Comparison of ENCODE assay signal across 39 cellular contexts in genomic region chr9:135190789-135191577, GRCh38.
"Had no signal": no experiment of that assay in that cellular context is flagged by ENCODE, and none has a peak within 500 bp of the region (broad histone marks: within the 10 kb centered on the region; RNA-seq: fewer than 3 reads in every experiment).

No MANE protein-coding gene starts in this region.

- DNase-seq: activated effector memory CD4-positive, alpha-beta T cell treated with anti-CD3 and anti-CD28 coated beads, Interleukin-2, amount 50 U/mL, for 16 hours; activated effector memory CD4-positive, alpha-beta T cell treated with Interleukin-2 at 50 U/mL for 16 hours; activated gamma-delta T cell; activated gamma-delta T cell treated with Interleukin-2 at 50 U/mL for 16 hours; activated naive CD4-positive, alpha-beta T cell; activated naive CD4-positive, alpha-beta T cell treated with anti-CD3 and anti-CD28 coated beads for 36 hours; activated naive CD4-positive, alpha-beta T cell treated with anti-CD3 and anti-CD28 coated beads, Interleukin-2, amount 10 ng/mL, durations not matched to agents 7 days and 5 days; activated naive CD4-positive, alpha-beta T cell treated with anti-CD3 and anti-CD28 coated beads, Interleukin-2, amount 50 U/mL, for 16 hours; activated naive CD4-positive, alpha-beta T cell treated with Interleukin-2 at 50 U/mL for 16 hours; activated naive CD8-positive, alpha-beta T cell treated with anti-CD3 and anti-CD28 coated beads for 36 hours; activated naive CD8-positive, alpha-beta T cell treated with anti-CD3 and anti-CD28 coated beads, Interleukin-2, amount 10 ng/mL, durations not matched to agents 7 days and 5 days; activated naive CD8-positive, alpha-beta T cell treated with anti-CD3 and anti-CD28 coated beads, Interleukin-2, amount 50 U/mL, for 24 hours; activated T-cell treated with anti-CD3 and anti-CD28 coated beads, Interleukin-2, amount 50 U/mL, for 24 hours; activated T-cell treated with anti-CD3 and anti-CD28 coated beads, Interleukin-2, amount 50 U/mL, for 4 hours; activated T-cell treated with anti-CD3 and anti-CD28 coated beads, Interleukin-2, amount 50 U/mL, for 48 hours; activated T-cell treated with anti-CD3 and anti-CD28 coated beads, Interleukin-2, amount 50 U/mL, for 72 hours; adrenal gland; amniotic stem cell; amygdala; anterior cingulate cortex; aorta; body of pancreas; brain microvascular endothelial cell; caudate nucleus; central memory CD4-positive, alpha-beta T cell; cerebellar nuclear complex had no signal

- H3K4me3 Mint-ChIP-seq: activated naive CD4-positive, alpha-beta T cell treated with anti-CD3 and anti-CD28 coated beads for 36 hours; activated naive CD4-positive, alpha-beta T cell treated with anti-CD3 and anti-CD28 coated beads, Interleukin-2, amount 10 ng/mL, durations not matched to agents 7 days and 5 days; activated naive CD4-positive, alpha-beta T cell treated with anti-CD3 and anti-CD28 coated beads, Interleukin-2, amount 50 U/mL, for 24 hours; activated naive CD8-positive, alpha-beta T cell; activated naive CD8-positive, alpha-beta T cell treated with anti-CD3 and anti-CD28 coated beads for 36 hours; activated naive CD8-positive, alpha-beta T cell treated with anti-CD3 and anti-CD28 coated beads, Interleukin-2, amount 10 ng/mL, durations not matched to agents 7 days and 5 days; activated naive CD8-positive, alpha-beta T cell treated with anti-CD3 and anti-CD28 coated beads, Interleukin-2, amount 50 U/mL, for 24 hours; activated T-cell treated with anti-CD3 and anti-CD28 coated beads, Interleukin-2, amount 50 U/mL, for 24 hours; activated T-cell treated with anti-CD3 and anti-CD28 coated beads, Interleukin-2, amount 50 U/mL, for 4 hours; activated T-cell treated with anti-CD3 and anti-CD28 coated beads, Interleukin-2, amount 50 U/mL, for 72 hours; activated T-helper 1 cell treated with anti-CD3 and anti-CD28 coated beads, Interleukin-12 subunit alpha, Interleukin-12 subunit beta, Interleukin-2, Interleukin-4 antibody, amounts not matched to agents 30 ng/mL and 10 ng/mL and 1 ng/mL, durations not matched to agents 14 hours and 24 hours and 36 hours; activated T-helper 17 cell treated with anti-CD3 and anti-CD28 coated beads, Interleukin-2, amount 50 U/mL, for 72 hours; brain; central memory CD8-positive, alpha-beta T cell had no signal

- FAIRE-seq: astrocyte, bronchial epithelial cell had no signal

- H3K9me3 ChIP-seq: adrenal gland, ascending aorta, body of pancreas, breast epithelium had no signal

- H3K36me3 Mint-ChIP-seq: activated naive CD4-positive, alpha-beta T cell treated with anti-CD3 and anti-CD28 coated beads, Interleukin-2, amount 10 ng/mL, durations not matched to agents 7 days and 5 days; activated naive CD4-positive, alpha-beta T cell treated with anti-CD3 and anti-CD28 coated beads, Interleukin-2, amount 50 U/mL, for 24 hours; activated naive CD4-positive, alpha-beta T cell treated with anti-CD3 and anti-CD28 coated beads, Interleukin-2, amount 50 U/mL, for 72 hours; activated naive CD8-positive, alpha-beta T cell; activated naive CD8-positive, alpha-beta T cell treated with anti-CD3 and anti-CD28 coated beads for 36 hours; activated naive CD8-positive, alpha-beta T cell treated with anti-CD3 and anti-CD28 coated beads, Interleukin-2, amount 10 ng/mL, durations not matched to agents 7 days and 5 days; brain had no signal

- ATAC-seq: activated naive CD4-positive, alpha-beta T cell treated with anti-CD3 and anti-CD28 coated beads, Interleukin-2, amount 50 U/mL, for 72 hours; activated T-cell treated with anti-CD3 and anti-CD28 coated beads, Interleukin-2, amount 50 U/mL, for 4 hours; activated T-cell treated with anti-CD3 and anti-CD28 coated beads, Interleukin-2, amount 50 U/mL, for 72 hours; activated T-helper 17 cell treated with anti-CD3 and anti-CD28 coated beads, Interleukin-2, amount 50 U/mL, for 72 hours; body of pancreas had no signal

- H3K27me3 ChIP-seq: ascending aorta, body of pancreas, brain microvascular endothelial cell, cardiac muscle cell had no signal

- H3K36me3 ChIP-seq: adrenal gland, ascending aorta, brain microvascular endothelial cell, breast epithelium, cardiac muscle cell had no signal

- H3K4me3 ChIP-seq: adrenal gland, ascending aorta, body of pancreas, breast epithelium, cardiac muscle cell had no signal

- H3K4me1 Mint-ChIP-seq: activated naive CD4-positive, alpha-beta T cell treated with anti-CD3 and anti-CD28 coated beads, Interleukin-2, amount 10 ng/mL, durations not matched to agents 7 days and 5 days; activated naive CD4-positive, alpha-beta T cell treated with anti-CD3 and anti-CD28 coated beads, Interleukin-2, amount 50 U/mL, for 24 hours; activated naive CD8-positive, alpha-beta T cell treated with anti-CD3 and anti-CD28 coated beads for 36 hours; activated naive CD8-positive, alpha-beta T cell treated with anti-CD3 and anti-CD28 coated beads, Interleukin-2, amount 10 ng/mL, durations not matched to agents 7 days and 5 days; activated naive CD8-positive, alpha-beta T cell treated with anti-CD3 and anti-CD28 coated beads, Interleukin-2, amount 50 U/mL, for 24 hours; activated T-helper 17 cell treated with anti-CD3 and anti-CD28 coated beads, Interleukin-2, amount 50 U/mL, for 72 hours; central memory CD8-positive, alpha-beta T cell had no signal

- H3K4me1 ChIP-seq: adrenal gland, ascending aorta, body of pancreas, breast epithelium had no signal

- H3K9me3 Mint-ChIP-seq: activated naive CD4-positive, alpha-beta T cell treated with anti-CD3 and anti-CD28 coated beads for 36 hours; activated naive CD4-positive, alpha-beta T cell treated with anti-CD3 and anti-CD28 coated beads, Interleukin-2, amount 10 ng/mL, durations not matched to agents 7 days and 5 days; activated naive CD4-positive, alpha-beta T cell treated with anti-CD3 and anti-CD28 coated beads, Interleukin-2, amount 50 U/mL, for 24 hours; activated naive CD4-positive, alpha-beta T cell treated with anti-CD3 and anti-CD28 coated beads, Interleukin-2, amount 50 U/mL, for 72 hours; activated naive CD8-positive, alpha-beta T cell treated with anti-CD3 and anti-CD28 coated beads for 36 hours; activated naive CD8-positive, alpha-beta T cell treated with anti-CD3 and anti-CD28 coated beads, Interleukin-2, amount 10 ng/mL, durations not matched to agents 7 days and 5 days; activated naive CD8-positive, alpha-beta T cell treated with anti-CD3 and anti-CD28 coated beads, Interleukin-2, amount 50 U/mL, for 24 hours; activated T-cell treated with anti-CD3 and anti-CD28 coated beads, Interleukin-2, amount 50 U/mL, for 24 hours; activated T-cell treated with anti-CD3 and anti-CD28 coated beads, Interleukin-2, amount 50 U/mL, for 4 hours; activated T-cell treated with anti-CD3 and anti-CD28 coated beads, Interleukin-2, amount 50 U/mL, for 72 hours; activated T-helper 1 cell treated with anti-CD3 and anti-CD28 coated beads, Interleukin-12 subunit alpha, Interleukin-12 subunit beta, Interleukin-2, Interleukin-4 antibody, amounts not matched to agents 30 ng/mL and 10 ng/mL and 1 ng/mL, durations not matched to agents 14 hours and 24 hours and 36 hours; activated T-helper 17 cell treated with anti-CD3 and anti-CD28 coated beads, Interleukin-2, amount 50 U/mL, for 72 hours; activated T-helper 2 cell treated with anti-CD3 and anti-CD28 coated beads, Interferon-gamma antibody, Interleukin-2, Interleukin-4, amounts not matched to agents 10 μg/mL and 5 μg/mL and 100 μg/mL, durations not matched to agents 14 hours and 24 hours and 36 hours; central memory CD8-positive, alpha-beta T cell had no signal

- H3K27ac Mint-ChIP-seq: activated naive CD4-positive, alpha-beta T cell treated with anti-CD3 and anti-CD28 coated beads for 36 hours; activated naive CD4-positive, alpha-beta T cell treated with anti-CD3 and anti-CD28 coated beads, Interleukin-2, amount 10 ng/mL, durations not matched to agents 7 days and 5 days; activated naive CD4-positive, alpha-beta T cell treated with anti-CD3 and anti-CD28 coated beads, Interleukin-2, amount 50 U/mL, for 24 hours; activated naive CD4-positive, alpha-beta T cell treated with anti-CD3 and anti-CD28 coated beads, Interleukin-2, amount 50 U/mL, for 72 hours; activated naive CD8-positive, alpha-beta T cell; activated naive CD8-positive, alpha-beta T cell treated with anti-CD3 and anti-CD28 coated beads for 36 hours; activated naive CD8-positive, alpha-beta T cell treated with anti-CD3 and anti-CD28 coated beads, Interleukin-2, amount 10 ng/mL, durations not matched to agents 7 days and 5 days; activated naive CD8-positive, alpha-beta T cell treated with anti-CD3 and anti-CD28 coated beads, Interleukin-2, amount 50 U/mL, for 24 hours; activated T-cell treated with anti-CD3 and anti-CD28 coated beads, Interleukin-2, amount 50 U/mL, for 24 hours; activated T-cell treated with anti-CD3 and anti-CD28 coated beads, Interleukin-2, amount 50 U/mL, for 72 hours; activated T-helper 1 cell treated with anti-CD3 and anti-CD28 coated beads, Interleukin-12 subunit alpha, Interleukin-12 subunit beta, Interleukin-2, Interleukin-4 antibody, amounts not matched to agents 30 ng/mL and 10 ng/mL and 1 ng/mL, durations not matched to agents 14 hours and 24 hours and 36 hours; activated T-helper 17 cell treated with anti-CD3 and anti-CD28 coated beads, Interleukin-2, amount 50 U/mL, for 72 hours; activated T-helper 2 cell treated with anti-CD3 and anti-CD28 coated beads, Interferon-gamma antibody, Interleukin-2, Interleukin-4, amounts not matched to agents 10 μg/mL and 5 μg/mL and 100 μg/mL, durations not matched to agents 14 hours and 24 hours and 36 hours had no signal

- H3K27ac ChIP-seq: adrenal gland, ascending aorta, body of pancreas, brain microvascular endothelial cell, breast epithelium, cardiac muscle cell had no signal

- H3K27me3 Mint-ChIP-seq: activated naive CD4-positive, alpha-beta T cell treated with anti-CD3 and anti-CD28 coated beads, Interleukin-2, amount 10 ng/mL, durations not matched to agents 7 days and 5 days; activated naive CD8-positive, alpha-beta T cell; activated naive CD8-positive, alpha-beta T cell treated with anti-CD3 and anti-CD28 coated beads, Interleukin-2, amount 10 ng/mL, durations not matched to agents 7 days and 5 days; activated T-cell treated with anti-CD3 and anti-CD28 coated beads, Interleukin-2, amount 50 U/mL, for 24 hours; brain had no signal
